Comparison of ENCODE assay signal across 8 cellular contexts in the genomic region with DNA sequence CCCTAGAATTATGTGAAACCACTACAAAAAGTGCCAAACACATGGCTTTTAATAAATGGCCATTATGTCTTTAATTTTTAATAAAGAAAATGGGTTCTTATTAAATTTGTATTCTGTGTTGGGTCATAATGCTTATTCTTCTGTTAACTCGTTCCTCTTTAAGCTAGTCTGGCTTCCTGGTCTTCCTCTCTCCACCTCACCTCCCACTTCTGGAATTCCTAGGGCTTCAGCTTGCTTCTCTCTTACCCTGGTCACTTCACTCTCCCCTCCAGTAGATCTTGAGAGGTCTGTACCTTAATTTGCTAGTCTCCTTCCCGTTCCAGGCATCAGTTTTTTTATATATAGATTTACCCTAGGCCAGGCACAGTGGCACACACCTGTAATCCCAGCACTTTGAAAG.
DNase-seq lines count a peak whose midpoint lies in the region; ATAC-seq and TF ChIP-seq lines count a peak whose summit lies in the region.

No MANE protein-coding gene starts in this region.

- ATAC-seq in CD8-positive, alpha-beta T cell = no peak
- ATAC-seq in natural killer cell (no peak), sciatic nerve (no peak), HG03439 (IDR thresholded peaks at IDR 0.05; ENCODE audit: unreplicated experiment) (no peak), right cardiac atrium (no peak)

- intact Hi-C loops in CD8-positive, alpha-beta T cell (cut with DNase I, micrococcal nuclease) = loop anchor here in 1 of 2 experiments (5.0 kb wide), 1 partner anchor 827 kb away; a partner anchor contains a TSS
- intact Hi-C loops in breast epithelium (cut with DNase I; ENCODE audit: low total_unique reads) (no loop called here), natural killer cell (cut with micrococcal nuclease) (loop anchor here (5.0 kb wide), 1 partner anchor 112 kb away; a partner anchor contains a TSS), sciatic nerve (cut with DNase I) (no loop called here), right cardiac atrium (cut with DNase I) (loop anchor here in 1 of 4 donors (5.0 kb wide), 1 partner anchor 112 kb away; a partner anchor contains a TSS)

- H3K27me3 Mint-ChIP-seq in CD8-positive, alpha-beta T cell (ENCODE audit: low read depth) = no peaks in the 10 kb centered on the region
- H3K27me3 Mint-ChIP-seq in natural killer cell (ENCODE audit: low read depth in 2 of 2) = no peaks in the 10 kb centered on the region

- H3K79me2 ChIP-seq in Karpas-422 (ENCODE audit: low read length) = peaks cover 54% of the 10 kb centered on the region

- POLR2A ChIA-PET in CD8-positive, alpha-beta T cell (lab: Charles Lee) = interaction anchor here (1.0 to 2.1 kb wide), 3 partner anchors 11 to 168 kb away, joined by 4 to 9 read pairs (median 6); no protein-coding TSS in a partner anchor

- peaks cover 41% of the 10 kb centered on the region for H3K4me1 Mint-ChIP-seq in CD8-positive, alpha-beta T cell (ENCODE audit: low read depth)
- H3K4me1 Mint-ChIP-seq in natural killer cell = peaks cover 35 to 41% of the 10 kb centered on the region in 2 donors

- no peak for TF ChIP-seq POLR2A in breast epithelium (IDR thresholded peaks at IDR 0.05)

- WGBS in right cardiac atrium = 62% methylated on average over 2 of the region's 2 CpGs

- H3K4me3 ChIP-seq in CD8-positive, alpha-beta T cell (ENCODE audit: low read depth, low read length) = no peak overlapping the region
- H3K4me3 ChIP-seq in Karpas-422 (ENCODE audit: low read length) = peak overlapping the region; percentile 86
- peak overlapping the region in 2 of 3 donors; percentile 44 to 72 for H3K4me3 ChIP-seq in breast epithelium
- H3K4me3 ChIP-seq in right cardiac atrium (ENCODE audit: low read length) = no peak overlapping the region

- peaks cover 5% of the 10 kb centered on the region for H3K36me3 Mint-ChIP-seq in CD8-positive, alpha-beta T cell
- no peaks in the 10 kb centered on the region for H3K36me3 Mint-ChIP-seq in natural killer cell

- H3K9me3 ChIP-seq in CD8-positive, alpha-beta T cell (ENCODE audit: low read length) = no peaks in the 10 kb centered on the region
- H3K9me3 ChIP-seq in Karpas-422 (ENCODE audit: low read length) = no peaks in the 10 kb centered on the region
- no peaks in the 10 kb centered on the region for H3K9me3 ChIP-seq in breast epithelium
- no peaks in the 10 kb centered on the region for H3K9me3 ChIP-seq in right cardiac atrium (ENCODE audit: control insufficient read depth, low read length)

- no peaks in the 10 kb centered on the region for H3K9me2 ChIP-seq in Karpas-422 (replicated peaks; ENCODE audit: insufficient read depth, low read length)

- no peak for TF ChIP-seq CTCF in CD8-positive, alpha-beta T cell (IDR thresholded peaks at IDR 0.05)
- no peak for TF ChIP-seq CTCF in breast epithelium (IDR thresholded peaks at IDR 0.05)
- no peak for TF ChIP-seq CTCF in natural killer cell (IDR thresholded peaks at IDR 0.05)

- peak overlapping the region; percentile 27 for H3K4me3 Mint-ChIP-seq in CD8-positive, alpha-beta T cell
- peak overlapping the region; percentile 98 for H3K4me3 Mint-ChIP-seq in natural killer cell

- H3K9ac ChIP-seq in Karpas-422 (ENCODE audit: low read length) = peak overlapping the region; percentile 84

- H3K27ac Mint-ChIP-seq in CD8-positive, alpha-beta T cell = peak overlapping the region; percentile 75
- H3K27ac Mint-ChIP-seq in natural killer cell = peak overlapping the region; percentile 95 to 99

- no peaks in the 10 kb centered on the region for H3K36me3 ChIP-seq in CD8-positive, alpha-beta T cell (ENCODE audit: insufficient read depth, low read length)
- peaks cover 4% of the 10 kb centered on the region; the same call in 1 of the 2 replicates for H3K36me3 ChIP-seq in Karpas-422 (ENCODE audit: insufficient read depth, low read length)
- H3K36me3 ChIP-seq in breast epithelium = no peaks in the 10 kb centered on the region

- H3K9me3 Mint-ChIP-seq in CD8-positive, alpha-beta T cell = no peaks in the 10 kb centered on the region
- H3K9me3 Mint-ChIP-seq in natural killer cell = no peaks in the 10 kb centered on the region

- CTCF ChIA-PET in CD8-positive, alpha-beta T cell (lab: Charles Lee) = interaction anchor here (6.3 to 22.4 kb wide), 2 partner anchors 11 to 156 kb away, joined by 47 to 556 read pairs; no protein-coding TSS in a partner anchor

- no peaks in the 10 kb centered on the region for H3K27me3 ChIP-seq in CD8-positive, alpha-beta T cell (ENCODE audit: insufficient read depth, low read length)
- no peaks in the 10 kb centered on the region for H3K27me3 ChIP-seq in Karpas-422 (ENCODE audit: low read length)
- no peaks in the 10 kb centered on the region for H3K27me3 ChIP-seq in breast epithelium
- H3K27me3 ChIP-seq in right cardiac atrium (ENCODE audit: control insufficient read depth, insufficient read depth) = no peaks in the 10 kb centered on the region

- DNase-seq in CD8-positive, alpha-beta T cell = no peak
- DNase-seq in Karpas-422 = peak; percentile 52
- DNase-seq in breast epithelium (ENCODE audit: low spot score in 2 of 2) = no peak
- DNase-seq in natural killer cell = no peak
- no peak for DNase-seq in sciatic nerve (ENCODE audit: low spot score)
- no peak for DNase-seq in activated CD4-positive, CD25-positive, alpha-beta regulatory T cell treated with anti-CD3 and anti-CD28 coated beads, Interleukin-2, amount 50 U/mL, for 72 hours
- no peak for DNase-seq in right cardiac atrium

- peaks cover 26% of the 10 kb centered on the region for H3K4me1 ChIP-seq in CD8-positive, alpha-beta T cell (ENCODE audit: insufficient read depth, low read length)
- H3K4me1 ChIP-seq in Karpas-422 (ENCODE audit: low read length) (peaks cover 45% of the 10 kb centered on the region), breast epithelium (peaks cover 5 to 8% of the 10 kb centered on the region in 2 donors), right cardiac atrium (ENCODE audit: control insufficient read depth, insufficient read depth, low read length) (peaks cover 2% of the 10 kb centered on the region)

- H4K20me1 ChIP-seq in Karpas-422 (ENCODE audit: insufficient read depth, low read depth, low read length) = no peaks in the 10 kb centered on the region

- H2AFZ ChIP-seq in Karpas-422 (ENCODE audit: low read length) = no peak overlapping the region

- no peak overlapping the region for H3K27ac ChIP-seq in CD8-positive, alpha-beta T cell (ENCODE audit: low read depth, low read length)
- H3K27ac ChIP-seq in Karpas-422 (ENCODE audit: low read length) = peak overlapping the region; percentile 77
- H3K27ac ChIP-seq in breast epithelium = no peak overlapping the region
- no peak overlapping the region for H3K27ac ChIP-seq in right cardiac atrium (ENCODE audit: low read length)

- peak overlapping the region; percentile 91 for H3K4me2 ChIP-seq in Karpas-422 (ENCODE audit: low read depth, low read length, poor library complexity, severe bottlenecking)

Comparison
In these comparisons a context has a peak if more than half of its experiments do, and no peak if none do; other contexts are left out.
1. H3K4me3 ChIP-seq: peak in Karpas-422 (single experiment) and breast epithelium (2 of 3); none in CD8-positive, alpha-beta T cell (single experiment) and right cardiac atrium (single experiment).